25 cellular contexts compared by ENCODE assay signal in genomic region chr17:3897731-3898130, GRCh38. TPM values are rescaled to one million over a fixed set of nuclear protein-coding genes. Genes with fewer than 3 reads are reported as not detected.
DNase-seq lines count a peak whose midpoint lies in the region; ATAC-seq, FAIRE-seq and TF ChIP-seq lines count a peak whose summit lies in the region.
"Had no signal": no experiment of that assay in that cellular context is flagged by ENCODE, and none has a peak within 500 bp of the region (broad histone marks: within the 10 kb centered on the region; RNA-seq: fewer than 3 reads in every experiment).

No MANE protein-coding gene starts in this region.

- no peaks in the 10 kb centered on the region for H3K27me3 Mint-ChIP-seq in stimulated activated naive B cell treated with anti-CD40 and anti-IgM and Interleukin-4, amounts not matched to agents 10 μg/mL and 1 μg/mL and 100 μg/mL, for 72 hours
- H3K27me3 Mint-ChIP-seq: CD4-positive, alpha-beta T cell; CD8-positive, alpha-beta memory T cell had no signal

- H3K9me1 ChIP-seq in K562 (ENCODE audit: control insufficient read depth, insufficient read depth, low read length) = no peaks in the 10 kb centered on the region

- H3K4me2 ChIP-seq in BLaER1 (peak overlapping the region; percentile 28), K562 (ENCODE audit: insufficient read depth, low read length) (no peak overlapping the region), neuronal stem cell (ENCODE audit: insufficient read depth, low read length, poor library complexity, severe bottlenecking) (no peak overlapping the region), hepatocyte (no peak overlapping the region), OCI-LY7 (ENCODE audit: low read length) (no peak overlapping the region)
- H3K4me2 ChIP-seq: GM23338 had no signal

- H3K4me3 Mint-ChIP-seq in stimulated activated naive B cell treated with anti-CD40 and anti-IgM and Interleukin-4, amounts not matched to agents 10 μg/mL and 1 μg/mL and 100 μg/mL, for 72 hours = no peak overlapping the region
- H3K4me3 Mint-ChIP-seq: CD14-positive monocyte; CD4-positive, alpha-beta T cell; GM23338; H9; HFFc6 had no signal

- POLR2A ChIA-PET in K562 (lab: Yijun Ruan, JAX) = no interaction called here
- POLR2A ChIA-PET in OCI-LY7 (lab: Charles Lee) = interaction anchor here (1.4 kb wide), 1 partner anchor 13 kb away, joined by 5 read pairs; no protein-coding TSS in a partner anchor

- H2BK12ac ChIP-seq in neuronal stem cell (ENCODE audit: low read length) = peak overlapping the region; percentile 24

- H2AFZ ChIP-seq in K562 (ENCODE audit: low read depth, low read length) = no peak overlapping the region
- no peak overlapping the region for H2AFZ ChIP-seq in neuronal stem cell (ENCODE audit: low read length)
- H2AFZ ChIP-seq in hepatocyte = no peak overlapping the region
- H2AFZ ChIP-seq in OCI-LY7 (ENCODE audit: low read length) = no peak overlapping the region
- H2AFZ ChIP-seq: GM23338 had no signal

- peaks cover 66% of the 10 kb centered on the region for H3K4me1 ChIP-seq in BLaER1
- peaks cover 7 to 29% of the 10 kb centered on the region in 2 experiments; a peak in 4 of 5 replicates for H3K4me1 ChIP-seq in K562 (replicated peaks in 1 of 2; ENCODE audit: control insufficient read depth in 2 of 2, insufficient read depth in 2 of 2, low read length in 2 of 2)
- peaks cover 9 to 12% of the 10 kb centered on the region in 2 donors for H3K4me1 ChIP-seq in neuronal stem cell (ENCODE audit: control insufficient read depth in 2 of 2, insufficient read depth in 1 of 2, low read depth in 1 of 2, low read length in 2 of 2)
- H3K4me1 ChIP-seq in hepatocyte (ENCODE audit: insufficient read depth) = peaks cover 14% of the 10 kb centered on the region
- peaks cover 30% of the 10 kb centered on the region for H3K4me1 ChIP-seq in OCI-LY7 (ENCODE audit: insufficient read depth, low read length, poor library complexity, severe bottlenecking)
- H3K4me1 ChIP-seq: BE2C had no signal

- peak overlapping the region; percentile 50 for H3K27ac ChIP-seq in BLaER1
- H3K27ac ChIP-seq in K562 (ENCODE audit: extremely low read depth, low read depth, low read length) = no peak overlapping the region
- H3K27ac ChIP-seq in neuronal stem cell (replicated peaks; ENCODE audit: low read length) = no peak overlapping the region
- no peak overlapping the region for H3K27ac ChIP-seq in hepatocyte
- H3K27ac ChIP-seq in OCI-LY7 (ENCODE audit: low read depth, low read length, poor library complexity, severe bottlenecking) = no peak overlapping the region
- H3K27ac ChIP-seq: 22Rv1 had no signal

- no peaks in the 10 kb centered on the region for H3K27me3 ChIP-seq in BLaER1
- no peaks in the 10 kb centered on the region for H3K27me3 ChIP-seq in K562 (ENCODE audit: control insufficient read depth in 2 of 2, insufficient read depth in 2 of 2, low read length in 2 of 2)
- H3K27me3 ChIP-seq in neuronal stem cell (ENCODE audit: control insufficient read depth in 3 of 3, insufficient read depth in 3 of 3, low read depth in 1 of 3, low read length in 3 of 3) = peaks cover 0 to 6% (median 3%) of the 10 kb centered on the region in 3 experiments
- no peaks in the 10 kb centered on the region for H3K27me3 ChIP-seq in hepatocyte
- H3K27me3 ChIP-seq: BE2C had no signal

- no peak for ATAC-seq in K562
- ATAC-seq in stimulated activated naive B cell treated with anti-CD40 and anti-IgM and Interleukin-4, amounts not matched to agents 10 μg/mL and 1 μg/mL and 100 μg/mL, for 72 hours (replicated peaks) = no peak
- ATAC-seq: GM12878, GM23338 had no signal

- WGBS in K562 (ENCODE audit: insufficient coverage, low coverage, missing lambda C conversion rate) = 85% methylated on average over 9 of the region's 12 CpGs
- WGBS in neuronal stem cell (ENCODE audit: extremely low coverage in 2 of 2, insufficient read length in 2 of 2, insufficient replicate concordance in 1 of 2), 2 donors = no CpG with 5 or more reads among the region's 12 CpGs
- whole genome bisulfite sequencing in lower leg skin, 2 donors = 91 to 95% methylated on average over 8 to 12 of the region's 12 CpGs
- WGBS in hepatocyte (ENCODE audit: low lambda C conversion rate, missing lambda C conversion rate) = 92% methylated on average over 12 of the region's 12 CpGs

- H3K79me2 ChIP-seq in K562 (ENCODE audit: control insufficient read depth, insufficient read depth, low read length) (no peaks in the 10 kb centered on the region), hepatocyte (no peaks in the 10 kb centered on the region), OCI-LY7 (ENCODE audit: insufficient read depth, low read depth, low read length) (no peaks in the 10 kb centered on the region)

- H3K79me1 ChIP-seq in neuronal stem cell (ENCODE audit: low read depth, low read length) = peaks cover 2% of the 10 kb centered on the region

- DNase-seq in K562 (ENCODE audit: extremely low read depth in 1 of 4, low spot score in 3 of 4) (no peak), neuronal stem cell (ENCODE audit: low spot score) (no peak), lower leg skin (ENCODE audit: low spot score in 2 of 2) (no peak), hepatocyte (ENCODE audit: low spot score) (no peak), OCI-LY7 (ENCODE audit: low spot score) (no peak)
- no peak for DNase-seq in stimulated activated naive B cell treated with anti-CD40 and anti-IgM and Interleukin-4, amounts not matched to agents 10 μg/mL and 1 μg/mL and 100 μg/mL, for 72 hours
- DNase-seq: AML-193; BE2C; CD4-positive, alpha-beta T cell; CD8-positive, alpha-beta memory T cell; DMS 273 treated with DMSO at 0.1 percent for 48 hours; DMS79; EL; GDM1; H9; HFFc6 had no signal

- no peak for TF ChIP-seq EP300 in K562 (IDR thresholded peaks at IDR 0.05; ENCODE audit: low read length)

- no peaks in the 10 kb centered on the region for H4K20me1 ChIP-seq in BLaER1
- no peaks in the 10 kb centered on the region for H4K20me1 ChIP-seq in K562 (replicated peaks; ENCODE audit: control insufficient read depth, insufficient read depth, low read length)
- H4K20me1 ChIP-seq in hepatocyte (ENCODE audit: insufficient read depth, poor library complexity, severe bottlenecking) = no peaks in the 10 kb centered on the region
- H4K20me1 ChIP-seq in OCI-LY7 (ENCODE audit: insufficient read depth, low read length) = no peaks in the 10 kb centered on the region

- H2BK15ac ChIP-seq in neuronal stem cell (ENCODE audit: low read length) = peak overlapping the region; percentile 58

- H3K9ac ChIP-seq in BLaER1 = peak overlapping the region; percentile 45
- H3K9ac ChIP-seq in K562 (ENCODE audit: insufficient read depth in 1 of 2, low read depth in 2 of 2, low read length in 2 of 2) = peak overlapping the region in 1 of 2 experiments; percentile 36; a peak in 2 of 4 replicates
- H3K9ac ChIP-seq in neuronal stem cell (ENCODE audit: low read depth, low read length, poor library complexity) = peak overlapping the region; percentile 60

- peak overlapping the region; percentile 62 for H3K27ac Mint-ChIP-seq in stimulated activated naive B cell treated with anti-CD40 and anti-IgM and Interleukin-4, amounts not matched to agents 10 μg/mL and 1 μg/mL and 100 μg/mL, for 72 hours
- H3K27ac Mint-ChIP-seq: CD4-positive, alpha-beta T cell; GM23338; HFFc6 had no signal

- H2AK5ac ChIP-seq in neuronal stem cell (ENCODE audit: low read depth, low read length) = peak overlapping the region; percentile 70

- intact Hi-C loops in K562 (cut with micrococcal nuclease) = no loop called here
- intact Hi-C loops in lower leg skin (cut with DNase I; ENCODE audit: low total_unique reads) = no loop called here
- intact Hi-C loops in OCI-LY7 (cut with micrococcal nuclease; ENCODE audit: unreplicated experiment) = loop anchor here (2.0 kb wide), 1 partner anchor 13 kb away; no protein-coding TSS in a partner anchor

- in situ Hi-C loops in K562 (cut with MboI) = no loop called here

- peaks cover 20 to 25% of the 10 kb centered on the region in 2 donors for H3K36me3 Mint-ChIP-seq in stimulated activated naive B cell treated with anti-CD40 and anti-IgM and Interleukin-4, amounts not matched to agents 10 μg/mL and 1 μg/mL and 100 μg/mL, for 72 hours
- H3K36me3 Mint-ChIP-seq: CD8-positive, alpha-beta memory T cell had no signal

- no peaks in the 10 kb centered on the region for H3K9me3 Mint-ChIP-seq in stimulated activated naive B cell treated with anti-CD40 and anti-IgM and Interleukin-4, amounts not matched to agents 10 μg/mL and 1 μg/mL and 100 μg/mL, for 72 hours
- H3K9me3 Mint-ChIP-seq: CD14-positive monocyte; CD4-positive, alpha-beta T cell; CD8-positive, alpha-beta memory T cell; H9; HFFc6 had no signal

- peak overlapping the region; percentile 53 for H2BK5ac ChIP-seq in neuronal stem cell (ENCODE audit: low read length)

- H4K8ac ChIP-seq in neuronal stem cell (ENCODE audit: low read depth, low read length) = peak overlapping the region; percentile 92

- H3K4me3 ChIP-seq in BLaER1 (no peak overlapping the region), K562 (no peak overlapping the region), neuronal stem cell (ENCODE audit: low read length in 2 of 2) (no peak overlapping the region), lower leg skin (ENCODE audit: low read depth, poor library complexity, severe bottlenecking) (no peak overlapping the region), hepatocyte (no peak overlapping the region), OCI-LY7 (ENCODE audit: low read depth, low read length, poor library complexity, severe bottlenecking) (no peak overlapping the region)
- H3K4me3 ChIP-seq: GM12878, GM23338 had no signal

- TF ChIP-seq RAD21 in K562 (CRISPR knock-in tag; conservative IDR thresholded peaks at IDR 0.05 in 1 of 2, IDR thresholded peaks at IDR 0.05 in 1 of 2) = no peak

- H3K4me1 Mint-ChIP-seq in stimulated activated naive B cell treated with anti-CD40 and anti-IgM and Interleukin-4, amounts not matched to agents 10 μg/mL and 1 μg/mL and 100 μg/mL, for 72 hours = peaks cover 13 to 17% of the 10 kb centered on the region in 2 donors

- H3K9me3 ChIP-seq in BLaER1 (no peaks in the 10 kb centered on the region), K562 (replicated peaks; ENCODE audit: control insufficient read depth, insufficient read depth, low read depth, low read length) (no peaks in the 10 kb centered on the region), neuronal stem cell (replicated peaks in 1 of 2; ENCODE audit: control insufficient read depth in 2 of 2, insufficient read depth in 1 of 2, low read depth in 1 of 2, low read length in 2 of 2) (no peaks in the 10 kb centered on the region), hepatocyte (ENCODE audit: low read depth) (no peaks in the 10 kb centered on the region), OCI-LY7 (ENCODE audit: low read length) (no peaks in the 10 kb centered on the region)
- H3K9me3 ChIP-seq: BE2C had no signal

- H3K18ac ChIP-seq in neuronal stem cell (ENCODE audit: low read length) = peak overlapping the region; percentile 64

- H3K36me3 ChIP-seq in BLaER1 (peaks cover 60% of the 10 kb centered on the region), K562 (ENCODE audit: control insufficient read depth, insufficient read depth, low read length) (no peaks in the 10 kb centered on the region), neuronal stem cell (replicated peaks in 1 of 2; ENCODE audit: control insufficient read depth in 2 of 2, insufficient read depth in 2 of 2, low read length in 2 of 2) (no peaks in the 10 kb centered on the region), hepatocyte (replicated peaks; ENCODE audit: insufficient read depth, low read depth) (no peaks in the 10 kb centered on the region), OCI-LY7 (ENCODE audit: insufficient read depth, low read length) (no peaks in the 10 kb centered on the region)
- H3K36me3 ChIP-seq: BE2C had no signal

- TF ChIP-seq POLR2A in K562 (conservative IDR thresholded peaks at IDR 0.05) (no peak), lower leg skin (IDR thresholded peaks at IDR 0.05) (no peak)

- BruUV-seq in K562 (replicated peaks; lab: Mats Ljungman, UMichigan) (no TSS peak), OCI-LY7 (replicated peaks; lab: Mats Ljungman, UMichigan) (no TSS peak)

- no peak overlapping the region for H4K91ac ChIP-seq in neuronal stem cell (ENCODE audit: low read depth, low read length, poor library complexity)

- no peak overlapping the region for H3K23ac ChIP-seq in neuronal stem cell (ENCODE audit: low read depth, low read length, poor library complexity)

- no peak for FAIRE-seq in K562 (lab: Jason Lieb, UNC)
- FAIRE-seq: A204.1, D721Med, GM12878, GM19239 had no signal

- H3K14ac ChIP-seq in neuronal stem cell (ENCODE audit: low read length) = no peak overlapping the region

- CTCF ChIA-PET in K562 (lab: Yijun Ruan, JAX; ENCODE audit: low intra/inter-chr PET ratio) (no interaction called here), OCI-LY7 (lab: Charles Lee; ENCODE audit: unreplicated experiment) (interaction anchor here (0.7 to 1.0 kb wide), 2 partner anchors 16 to 160 kb away, joined by 3 read pairs; no protein-coding TSS in a partner anchor)

- H2BK120ac ChIP-seq in neuronal stem cell (ENCODE audit: low read depth, low read length) = no peak overlapping the region

- H3K9me2 ChIP-seq in hepatocyte (replicated peaks; ENCODE audit: insufficient read depth) (no peaks in the 10 kb centered on the region), OCI-LY7 (ENCODE audit: insufficient read depth, low read length) (no peaks in the 10 kb centered on the region)

- no peak overlapping the region for H3K4ac ChIP-seq in neuronal stem cell (ENCODE audit: low read length)

- no peak for TF ChIP-seq CTCF in K562 (IDR thresholded peaks at IDR 0.05 in 2 of 3, conservative IDR thresholded peaks at IDR 0.05 in 1 of 3; ENCODE audit: insufficient read depth in 2 of 3, low read depth in 1 of 3, low read length in 3 of 3)
- TF ChIP-seq CTCF in lower leg skin (IDR thresholded peaks at IDR 0.05) = no peak
- no peak for TF ChIP-seq CTCF in hepatocyte (IDR thresholded peaks at IDR 0.05; ENCODE audit: poor library complexity)
- TF ChIP-seq CTCF in OCI-LY7 (conservative IDR thresholded peaks at IDR 0.05; ENCODE audit: low read length) = no peak

RNA-seq across cellular contexts. Expression of gene CAMKK1, which starts 4.9 kb away (rescaled TPM):
- 11.8 and 29.1 TPM in 2 replicates for total RNA-seq in K562 (2011; cell fraction: chromatin; rRNA removed; ENCODE audit: low replicate concordance)
- 17.0 TPM in 2 replicates for total RNA-seq in K562 (2011; cell fraction: nucleolus; rRNA removed)
- total RNA-seq in K562 (2011; cell fraction: nucleoplasm; rRNA removed) = 12.7 and 13.1 TPM in 2 replicates
- total RNA-seq in K562 (2014; rRNA removed) (4.9 and 6.2 TPM in 2 replicates), K562 (2014; rRNA removed; fragmentation: Illumina TruSeq; extraction: Trizol) (1.7 and 2.2 TPM in 2 replicates), K562 (2015; rRNA removed; fragmentation: Illumina TruSeq; extraction: Trizol) (4.4 and 4.5 TPM in 2 replicates), K562 (2021) (6.7 and 7.5 TPM in 2 replicates), lower leg skin (10 to 100 TPM in 3 of 4 donors, 1 to 10 TPM in 1; 7.3 to 21.2 (median 14.6) TPM), hepatocyte (2.6 and 5.1 TPM in 2 replicates), OCI-LY7 (2022) (2.7 and 3.5 TPM in 2 replicates)
- polyA plus RNA-seq in K562 (2011; rRNA removed) (5.7 and 6.5 TPM in 2 replicates), K562 (2014; fragmentation: Illumina TruSeq; extraction: Trizol) (5.1 and 6.5 TPM in 2 replicates), K562 (2014; fragmentation: Nextera tagmentation; extraction: Ambion mirVana) (under 1 TPM; 0.34 to 0.59 TPM), K562 (2014; rRNA removed) (6.1 and 7.4 TPM in 2 replicates), hepatocyte (4.4 and 5.7 TPM in 2 replicates)
- 5.0 and 7.4 TPM in 2 replicates for polyA plus RNA-seq in K562 (2011; cell fraction: cytosol; rRNA removed)
- 17.5 and 25.4 TPM in 2 replicates for polyA plus RNA-seq in K562 (2011; cell fraction: nucleus; rRNA removed)
- polyA plus RNA-seq in K562 (2012) = 4.1 and 4.9 TPM in 2 replicates
- polyA minus RNA-seq in K562 (2011; rRNA and poly(A)+ RNA removed) = 3.5 and 4.8 TPM in 2 replicates
- polyA minus RNA-seq in K562 (2011; cell fraction: cytosol; rRNA and poly(A)+ RNA removed) = 3.2 and 4.5 TPM in 2 replicates
- 7.5 and 8.2 TPM in 2 replicates for polyA minus RNA-seq in K562 (2011; cell fraction: nucleus; rRNA and poly(A)+ RNA removed)
- polyA plus RNA-seq in neuronal stem cell (2013, experiment 1 of 2) = 4.8 TPM
- polyA plus RNA-seq in neuronal stem cell (2013, experiment 2 of 2) = 5.0 TPM
- total RNA-seq in OCI-LY7 (2014; rRNA removed; shearing (Covaris generic)) = 2.6 and 2.7 TPM in 2 replicates

RNA-seq across cellular contexts. Expression of gene P2RX1, which starts 18.5 kb away (rescaled TPM):
- total RNA-seq in K562 (2011; cell fraction: chromatin; rRNA removed; ENCODE audit: low replicate concordance) = 21.9 and 70.4 TPM in 2 replicates
- total RNA-seq in K562 (2011; cell fraction: nucleolus; rRNA removed) = 38.4 and 45.2 TPM in 2 replicates
- 27.3 and 30.9 TPM in 2 replicates for total RNA-seq in K562 (2011; cell fraction: nucleoplasm; rRNA removed)
- total RNA-seq in K562 (2014; rRNA removed) (13.3 and 16.0 TPM in 2 replicates), K562 (2014; rRNA removed; fragmentation: Illumina TruSeq; extraction: Trizol) (4.9 and 6.8 TPM in 2 replicates), K562 (2015; rRNA removed; fragmentation: Illumina TruSeq; extraction: Trizol) (8.1 and 9.6 TPM in 2 replicates), K562 (2021) (15.3 and 20.3 TPM in 2 replicates), lower leg skin (1 to 10 TPM in 2 of 4 donors, under 1 TPM in 2; 0.56 to 5.0 (median 1.0) TPM), hepatocyte (0.20 and 0.50 TPM in 2 replicates), OCI-LY7 (2022) (3.3 and 4.5 TPM in 2 replicates)
- polyA plus RNA-seq in K562 (2011; rRNA removed) (12.2 and 13.6 TPM in 2 replicates), K562 (2014; fragmentation: Illumina TruSeq; extraction: Trizol) (10.3 and 17.6 TPM in 2 replicates), K562 (2014; fragmentation: Nextera tagmentation; extraction: Ambion mirVana) (under 1 TPM; 0.27 to 0.66 TPM), K562 (2014; rRNA removed) (18.4 and 18.8 TPM in 2 replicates), hepatocyte (1.8 and 2.3 TPM in 2 replicates)
- 10.0 and 27.5 TPM in 2 replicates for polyA plus RNA-seq in K562 (2011; cell fraction: cytosol; rRNA removed)
- 41.2 and 64.7 TPM in 2 replicates for polyA plus RNA-seq in K562 (2011; cell fraction: nucleus; rRNA removed)
- 18.2 and 106 TPM in 2 replicates for polyA plus RNA-seq in K562 (2012)
- 4.3 and 7.9 TPM in 2 replicates for polyA minus RNA-seq in K562 (2011; rRNA and poly(A)+ RNA removed)
- polyA minus RNA-seq in K562 (2011; cell fraction: cytosol; rRNA and poly(A)+ RNA removed) = 3.7 and 7.2 TPM in 2 replicates
- 12.2 and 18.7 TPM in 2 replicates for polyA minus RNA-seq in K562 (2011; cell fraction: nucleus; rRNA and poly(A)+ RNA removed)
- not detected for polyA plus RNA-seq in neuronal stem cell (2013, experiment 1 of 2)
- polyA plus RNA-seq in neuronal stem cell (2013, experiment 2 of 2) = not detected
- 0.41 and 0.69 TPM in 2 replicates for total RNA-seq in OCI-LY7 (2014; rRNA removed; shearing (Covaris generic))
- total RNA-seq: H4, H9 had no signal
- polyA plus RNA-seq: CD8-positive, alpha-beta memory T cell had no signal

RNA-seq across cellular contexts. Expression of gene NCBP3, which starts 51.7 kb away (rescaled TPM):
- 47.1 and 120 TPM in 2 replicates for total RNA-seq in K562 (2011; cell fraction: chromatin; rRNA removed; ENCODE audit: low replicate concordance)
- 24.3 and 29.0 TPM in 2 replicates for total RNA-seq in K562 (2011; cell fraction: nucleolus; rRNA removed)
- 71.9 and 106 TPM in 2 replicates for total RNA-seq in K562 (2011; cell fraction: nucleoplasm; rRNA removed)
- total RNA-seq in K562 (2014; rRNA removed) (11.9 and 13.0 TPM in 2 replicates), K562 (2014; rRNA removed; fragmentation: Illumina TruSeq; extraction: Trizol) (20.8 and 21.4 TPM in 2 replicates), K562 (2015; rRNA removed; fragmentation: Illumina TruSeq; extraction: Trizol) (15.0 and 17.9 TPM in 2 replicates), K562 (2021) (20.5 and 23.7 TPM in 2 replicates), lower leg skin (10 to 100 TPM; 21.6 to 24.4 (median 23.3) TPM), hepatocyte (20.8 and 31.8 TPM in 2 replicates), OCI-LY7 (2022) (45.7 and 47.8 TPM in 2 replicates)
- polyA plus RNA-seq in K562 (2011; rRNA removed) (16.7 and 22.0 TPM in 2 replicates), K562 (2014; fragmentation: Illumina TruSeq; extraction: Trizol) (16.6 and 23.0 TPM in 2 replicates), K562 (2014; fragmentation: Nextera tagmentation; extraction: Ambion mirVana) (1 to 10 TPM; 3.1 to 5.8 TPM), K562 (2014; rRNA removed) (25.5 and 26.9 TPM in 2 replicates), hepatocyte (20.6 and 28.9 TPM in 2 replicates)
- 4.4 and 8.3 TPM in 2 replicates for polyA plus RNA-seq in K562 (2011; cell fraction: cytosol; rRNA removed)
- polyA plus RNA-seq in K562 (2011; cell fraction: nucleus; rRNA removed) = 35.6 and 38.6 TPM in 2 replicates
- polyA plus RNA-seq in K562 (2012) = 15.5 and 16.0 TPM in 2 replicates
- 19.6 and 25.8 TPM in 2 replicates for polyA minus RNA-seq in K562 (2011; rRNA and poly(A)+ RNA removed)
- 5.0 and 8.9 TPM in 2 replicates for polyA minus RNA-seq in K562 (2011; cell fraction: cytosol; rRNA and poly(A)+ RNA removed)
- 11.3 and 17.9 TPM in 2 replicates for polyA minus RNA-seq in K562 (2011; cell fraction: nucleus; rRNA and poly(A)+ RNA removed)
- polyA plus RNA-seq in neuronal stem cell (2013, experiment 1 of 2) = 32.2 TPM
- polyA plus RNA-seq in neuronal stem cell (2013, experiment 2 of 2) = 31.9 TPM
- 24.5 and 56.5 TPM in 2 replicates for total RNA-seq in OCI-LY7 (2014; rRNA removed; shearing (Covaris generic))
